ENCODE assay signal across 1 cellular context in genomic region chr3:62446337-62446940, GRCh38.
TF ChIP-seq lines count a peak whose summit lies in the region.

No MANE protein-coding gene starts in this region.

TF ChIP-seq in HepG2, 621 proteins besides CTCF, POLR2A, EP300 and RAD21 (continued from another document):
- TF ChIP-seq ZNF142 (CRISPR knock-in tag; IDR thresholded peaks at IDR 0.05) (no peak), NFE2 (CRISPR knock-in tag; IDR thresholded peaks at IDR 0.05) (no peak), TCF7L2 (IDR thresholded peaks at IDR 0.05; ENCODE audit: low read depth, low read length) (no peak), BCL6 (CRISPR knock-in tag; IDR thresholded peaks at IDR 0.05) (no peak), ZNF205 (CRISPR knock-in tag; IDR thresholded peaks at IDR 0.05) (no peak), GTF2F1 (IDR thresholded peaks at IDR 0.05; ENCODE audit: low read length) (no peak), DPF2 (CRISPR knock-in tag; IDR thresholded peaks at IDR 0.05; ENCODE audit: borderline replicate concordance, low read depth) (no peak), ATAD3A (CRISPR knock-in tag; IDR thresholded peaks at IDR 0.05) (no peak), PCBP1 (IDR thresholded peaks at IDR 0.05; ENCODE audit: borderline replicate concordance, low read depth, low read length) (no peak), XRCC5 (optimal IDR thresholded peaks at IDR 0.05; ENCODE audit: low read length) (no peak)
